In the genomic region with DNA sequence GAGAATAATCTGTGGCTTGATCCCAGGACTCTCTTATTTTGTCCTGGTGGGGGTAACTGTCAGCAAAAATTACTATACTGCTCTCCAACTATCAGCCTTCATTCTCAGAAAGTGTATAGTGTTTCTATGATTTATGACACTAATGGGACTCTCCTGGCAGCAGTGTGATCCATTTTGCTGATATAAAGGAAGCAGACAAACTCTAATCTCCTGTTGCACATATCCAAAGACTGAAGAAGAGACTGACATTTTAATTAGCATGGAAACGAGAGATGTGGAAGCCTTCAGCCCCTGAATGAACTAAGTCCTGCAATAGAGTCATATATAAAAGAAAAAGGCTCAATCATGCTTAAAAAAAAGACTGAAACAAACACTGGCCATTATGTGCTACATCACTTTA, we compare ENCODE assay signal across 20 cellular contexts.
A peak's percentile ranks its signal among the peaks of the same experiment; 100 is the strongest.
DNase-seq lines count a peak whose midpoint lies in the region; ATAC-seq and TF ChIP-seq lines count a peak whose summit lies in the region.
"Had no signal": no experiment of that assay in that cellular context is flagged by ENCODE, and none has a peak within 500 bp of the region (broad histone marks: within the 10 kb centered on the region; RNA-seq: fewer than 3 reads in every experiment).

No MANE protein-coding gene starts in this region.

- H3K4me3 Mint-ChIP-seq in activated CD8-positive, alpha-beta T cell treated with anti-CD3 and anti-CD28 coated beads for 36 hours: no peak overlapping the region
- no peak overlapping the region for H3K4me3 Mint-ChIP-seq in activated CD8-positive, alpha-beta T cell treated with anti-CD3 and anti-CD28 coated beads, Interleukin-2, amount 10 ng/mL, durations not matched to agents 7 days and 5 days
- peak overlapping the region in 3 of 5 donors; percentile 11 to 33 (median 19) for H3K4me3 Mint-ChIP-seq in immature natural killer cell

- H3K36me3 Mint-ChIP-seq in activated CD8-positive, alpha-beta T cell treated with anti-CD3 and anti-CD28 coated beads for 36 hours (ENCODE audit: low read depth): no peaks in the 10 kb centered on the region
- peaks cover 6% of the 10 kb centered on the region for H3K36me3 Mint-ChIP-seq in activated CD8-positive, alpha-beta T cell treated with anti-CD3 and anti-CD28 coated beads, Interleukin-2, amount 10 ng/mL, durations not matched to agents 7 days and 5 days (ENCODE audit: low read depth)
- no peaks in the 10 kb centered on the region for H3K36me3 Mint-ChIP-seq in immature natural killer cell

- H3K79me2 ChIP-seq in OCI-LY3 (ENCODE audit: low read length): no peaks in the 10 kb centered on the region

- H3K27ac Mint-ChIP-seq in activated CD8-positive, alpha-beta T cell treated with anti-CD3 and anti-CD28 coated beads for 36 hours: peak overlapping the region; percentile 22
- H3K27ac Mint-ChIP-seq in activated CD8-positive, alpha-beta T cell treated with anti-CD3 and anti-CD28 coated beads, Interleukin-2, amount 10 ng/mL, durations not matched to agents 7 days and 5 days: no peak overlapping the region
- peak overlapping the region in 4 of 6 donors; percentile 21 to 91 (median 45) for H3K27ac Mint-ChIP-seq in immature natural killer cell

- H3K9ac ChIP-seq in OCI-LY3 (ENCODE audit: low read length): no peak overlapping the region
- H3K9ac ChIP-seq: BLaER1 treated with 17β-estradiol and CSF1 and Interleukin-3, amounts not matched to agents 10 nM and 100 nM; KMS-11 had no signal

- H3K9me3 ChIP-seq in OCI-LY3 (ENCODE audit: insufficient read depth, low read length) (no peaks in the 10 kb centered on the region), upper lobe of right lung (no peaks in the 10 kb centered on the region)
- H3K9me3 ChIP-seq: MG63, SJSA1 had no signal

- CTCF ChIA-PET in activated CD8-positive, alpha-beta T cell treated with anti-CD3 and anti-CD28 coated beads for 36 hours (lab: Charles Lee): interaction anchor here (1.1 kb wide), 1 partner anchor 27 kb away, joined by 3 read pairs; no protein-coding TSS in a partner anchor
- CTCF ChIA-PET in activated CD8-positive, alpha-beta T cell treated with anti-CD3 and anti-CD28 coated beads, Interleukin-2, amount 10 ng/mL, durations not matched to agents 7 days and 5 days (lab: Charles Lee): interaction anchor here (1.7 kb wide), 1 partner anchor 15 kb away, joined by 5 read pairs; no protein-coding TSS in a partner anchor

- POLR2A ChIA-PET in activated CD8-positive, alpha-beta T cell treated with anti-CD3 and anti-CD28 coated beads for 36 hours (lab: Charles Lee): interaction anchor here (1.0 kb wide), 1 partner anchor 15 kb away, joined by 3 read pairs; no protein-coding TSS in a partner anchor
- POLR2A ChIA-PET in activated CD8-positive, alpha-beta T cell treated with anti-CD3 and anti-CD28 coated beads, Interleukin-2, amount 10 ng/mL, durations not matched to agents 7 days and 5 days (lab: Charles Lee): no interaction called here

- no peaks in the 10 kb centered on the region for H3K9me3 Mint-ChIP-seq in activated CD8-positive, alpha-beta T cell treated with anti-CD3 and anti-CD28 coated beads for 36 hours
- peaks cover 3% of the 10 kb centered on the region for H3K9me3 Mint-ChIP-seq in activated CD8-positive, alpha-beta T cell treated with anti-CD3 and anti-CD28 coated beads, Interleukin-2, amount 10 ng/mL, durations not matched to agents 7 days and 5 days (ENCODE audit: insufficient read depth)
- H3K9me3 Mint-ChIP-seq in immature natural killer cell: peaks cover 0 to 3% (median 0%) of the 10 kb centered on the region in 6 donors

- H3K27me3 Mint-ChIP-seq in activated CD8-positive, alpha-beta T cell treated with anti-CD3 and anti-CD28 coated beads for 36 hours: no peaks in the 10 kb centered on the region
- H3K27me3 Mint-ChIP-seq in activated CD8-positive, alpha-beta T cell treated with anti-CD3 and anti-CD28 coated beads, Interleukin-2, amount 10 ng/mL, durations not matched to agents 7 days and 5 days (ENCODE audit: low read depth): no peaks in the 10 kb centered on the region
- H3K27me3 Mint-ChIP-seq in immature natural killer cell (ENCODE audit: low read depth in 3 of 3): peaks cover 8 to 17% (median 10%) of the 10 kb centered on the region in 3 donors

- no peak for DNase-seq in activated CD8-positive, alpha-beta T cell treated with anti-CD3 and anti-CD28 coated beads for 36 hours
- DNase-seq in activated CD8-positive, alpha-beta T cell treated with anti-CD3 and anti-CD28 coated beads, Interleukin-2, amount 10 ng/mL, durations not matched to agents 7 days and 5 days: no peak
- DNase-seq in immature natural killer cell (no peak), upper lobe of right lung (no peak), NCI-H524 (lab: John Stamatoyannopoulos, UW) (no peak), left colon (no peak)
- DNase-seq: 8988T, DMS153, H7, MG63, NCI-H1105, NCI-H1694 treated with DMSO at 0.1 percent for 48 hours, NCI-H2107, NCI-H748 treated with DMSO at 0.1 percent for 48 hours, SW 1271 had no signal

- H3K36me3 ChIP-seq in OCI-LY3 (replicated peaks; ENCODE audit: low read depth, low read length) (no peaks in the 10 kb centered on the region), upper lobe of right lung (no peaks in the 10 kb centered on the region)
- H3K36me3 ChIP-seq: BLaER1 treated with 17β-estradiol and CSF1 and Interleukin-3, amounts not matched to agents 10 nM and 100 nM; MG63; SJSA1 had no signal

- peak overlapping the region; percentile 51; the same call in 1 of the 2 replicates for H3K4me2 ChIP-seq in OCI-LY3 (ENCODE audit: low read length)
- H3K4me2 ChIP-seq: BLaER1 treated with 17β-estradiol and CSF1 and Interleukin-3, amounts not matched to agents 10 nM and 100 nM; KMS-11 had no signal

- no peaks in the 10 kb centered on the region for H3K27me3 ChIP-seq in OCI-LY3 (ENCODE audit: low read depth, low read length)
- H3K27me3 ChIP-seq in upper lobe of right lung: no peaks in the 10 kb centered on the region
- H3K27me3 ChIP-seq: BLaER1 treated with 17β-estradiol and CSF1 and Interleukin-3, amounts not matched to agents 10 nM and 100 nM; MG63; SJSA1 had no signal

- H3K27ac ChIP-seq in OCI-LY3 (ENCODE audit: low read length): no peak overlapping the region
- no peak overlapping the region for H3K27ac ChIP-seq in upper lobe of right lung
- H3K27ac ChIP-seq: BLaER1 treated with 17β-estradiol and CSF1 and Interleukin-3, amounts not matched to agents 10 nM and 100 nM; KMS-11; SJSA1 had no signal

- ATAC-seq in activated CD8-positive, alpha-beta T cell treated with anti-CD3 and anti-CD28 coated beads for 36 hours: no peak
- no peak for ATAC-seq in activated CD8-positive, alpha-beta T cell treated with anti-CD3 and anti-CD28 coated beads, Interleukin-2, amount 10 ng/mL, durations not matched to agents 7 days and 5 days
- no peak for ATAC-seq in GM21723 (IDR thresholded peaks at IDR 0.05; ENCODE audit: unreplicated experiment)
- ATAC-seq in upper lobe of right lung: no peak
- no peak for ATAC-seq in left colon

- H3K4me1 Mint-ChIP-seq in activated CD8-positive, alpha-beta T cell treated with anti-CD3 and anti-CD28 coated beads for 36 hours (ENCODE audit: low read depth): peaks cover 41% of the 10 kb centered on the region
- peaks cover 43% of the 10 kb centered on the region for H3K4me1 Mint-ChIP-seq in activated CD8-positive, alpha-beta T cell treated with anti-CD3 and anti-CD28 coated beads, Interleukin-2, amount 10 ng/mL, durations not matched to agents 7 days and 5 days (ENCODE audit: low read depth)
- peaks cover 48 to 49% of the 10 kb centered on the region in 2 donors for H3K4me1 Mint-ChIP-seq in immature natural killer cell

- intact Hi-C loops in activated CD8-positive, alpha-beta T cell treated with anti-CD3 and anti-CD28 coated beads for 36 hours (cut with micrococcal nuclease): no loop called here
- intact Hi-C loops in upper lobe of right lung (cut with DNase I): no loop called here
- intact Hi-C loops in left colon (cut with DNase I, micrococcal nuclease): no loop called here

- H3K4me1 ChIP-seq in OCI-LY3 (ENCODE audit: low read length): peaks cover 18% of the 10 kb centered on the region
- peaks cover 7% of the 10 kb centered on the region for H3K4me1 ChIP-seq in upper lobe of right lung
- H3K4me1 ChIP-seq: SJSA1 had no signal

- TF ChIP-seq CTCF in activated CD8-positive, alpha-beta T cell treated with anti-CD3 and anti-CD28 coated beads for 36 hours (IDR thresholded peaks at IDR 0.05): no peak
- no peak for TF ChIP-seq CTCF in OCI-LY3 (IDR thresholded peaks at IDR 0.05; ENCODE audit: low read depth, low read length)
- TF ChIP-seq CTCF in upper lobe of right lung (IDR thresholded peaks at IDR 0.05): no peak

- no peak overlapping the region for H2AFZ ChIP-seq in OCI-LY3 (ENCODE audit: low read depth, low read length)

- H4K20me1 ChIP-seq in OCI-LY3 (ENCODE audit: insufficient read depth, low read length): no peaks in the 10 kb centered on the region
- H4K20me1 ChIP-seq: BLaER1 treated with 17β-estradiol and CSF1 and Interleukin-3, amounts not matched to agents 10 nM and 100 nM had no signal

- H3K4me3 ChIP-seq in OCI-LY3 (ENCODE audit: low read length) (no peak overlapping the region), upper lobe of right lung (no peak overlapping the region)
- H3K4me3 ChIP-seq: BLaER1 treated with 17β-estradiol and CSF1 and Interleukin-3, amounts not matched to agents 10 nM and 100 nM; MG63; SJSA1 had no signal

Comparison
In these comparisons a context has a peak if more than half of its experiments do, and no peak if none do; other contexts are left out.
1. H3K4me3 Mint-ChIP-seq: peak in immature natural killer cell (3 of 5); none in activated CD8-positive, alpha-beta T cell treated with anti-CD3 and anti-CD28 coated beads for 36 hours (single experiment) and activated CD8-positive, alpha-beta T cell treated with anti-CD3 and anti-CD28 coated beads, Interleukin-2, amount 10 ng/mL, durations not matched to agents 7 days and 5 days (single experiment).